In the genomic region with DNA sequence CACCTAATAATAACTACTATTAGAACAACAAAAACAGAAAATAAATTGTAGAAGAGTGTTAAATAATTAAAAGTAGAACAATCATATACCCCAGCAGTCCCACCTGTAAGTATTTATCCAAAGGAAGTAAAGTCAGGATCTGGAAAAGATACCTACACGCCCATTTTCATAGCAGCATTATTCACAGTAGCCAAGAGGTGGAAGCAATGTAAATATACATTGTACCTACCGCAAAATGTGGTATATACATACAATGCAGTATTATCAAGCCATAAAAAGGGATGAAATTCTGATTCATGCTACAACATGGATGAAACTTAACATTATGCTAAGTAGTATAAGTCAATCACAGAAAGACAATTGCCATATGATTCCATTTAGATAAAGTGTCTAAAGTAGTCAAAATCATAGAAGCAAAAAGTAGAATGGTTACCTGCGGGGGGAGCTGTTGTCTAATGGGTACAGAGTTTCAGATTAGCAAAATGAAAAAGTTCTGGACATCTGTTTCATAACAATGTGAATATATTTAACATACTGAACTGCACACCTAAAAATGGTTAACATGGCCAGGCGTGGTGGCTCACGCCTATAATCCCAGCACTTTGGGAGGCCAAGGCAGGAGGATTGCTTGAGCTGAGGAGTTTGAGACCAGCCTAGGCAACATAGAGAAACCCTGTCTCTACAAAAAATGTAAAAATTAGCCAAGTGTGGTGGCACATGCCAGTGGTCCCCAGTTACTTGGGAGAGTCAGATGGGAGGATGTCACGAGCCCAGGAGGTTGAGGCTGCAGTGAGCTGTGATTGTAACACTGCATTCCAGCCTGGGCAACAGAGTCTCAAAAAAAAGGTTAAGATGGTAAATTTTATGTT, we compare ENCODE assay signal across 8 cellular contexts. TPM values are rescaled to one million over a fixed set of nuclear protein-coding genes. Genes with fewer than 3 reads are reported as not detected.
A peak's percentile ranks its signal among the peaks of the same experiment; 100 is the strongest.
DNase-seq lines count a peak whose midpoint lies in the region; ATAC-seq and TF ChIP-seq lines count a peak whose summit lies in the region.

No MANE protein-coding gene starts in this region.

- no peaks in the 10 kb centered on the region for H3K27me3 Mint-ChIP-seq in activated naive CD8-positive, alpha-beta T cell treated with anti-CD3 and anti-CD28 coated beads for 36 hours

- intact Hi-C loops in left ventricle myocardium superior (cut with micrococcal nuclease) = loop anchor here (5.0 kb wide), 2 partner anchors 259 to 334 kb away; a partner anchor contains a TSS

- no peak overlapping the region for H3K4me3 Mint-ChIP-seq in activated naive CD8-positive, alpha-beta T cell treated with anti-CD3 and anti-CD28 coated beads for 36 hours

- peak; percentile 78 for TF ChIP-seq CTCF in LNCAP (IDR thresholded peaks at IDR 0.05)

- H3K36me3 Mint-ChIP-seq in activated naive CD8-positive, alpha-beta T cell treated with anti-CD3 and anti-CD28 coated beads for 36 hours = no peaks in the 10 kb centered on the region

- H3K27ac Mint-ChIP-seq in activated naive CD8-positive, alpha-beta T cell treated with anti-CD3 and anti-CD28 coated beads for 36 hours = no peak overlapping the region

- DNase-seq in G401 (ENCODE audit: low spot score) (peak; percentile 50), SHP77 (lab: John Stamatoyannopoulos, UW) (peak; percentile 31 to 41), left ventricle myocardium superior (no peak)
- peak; percentile 36 for DNase-seq in activated naive CD8-positive, alpha-beta T cell treated with anti-CD3 and anti-CD28 coated beads for 36 hours
- DNase-seq in stimulated activated CD4-positive, alpha-beta T cell treated with anti-CD3 and anti-CD28 coated beads, Interleukin-2, amount 100 ng/mL, for 24 hours = peak; percentile 47 to 72

- peaks cover 3% of the 10 kb centered on the region for H3K4me1 Mint-ChIP-seq in activated naive CD8-positive, alpha-beta T cell treated with anti-CD3 and anti-CD28 coated beads for 36 hours

- ATAC-seq in left ventricle myocardium superior = peak; percentile 73
- ATAC-seq in HG03460 (IDR thresholded peaks at IDR 0.05; ENCODE audit: unreplicated experiment) = no peak
- ATAC-seq in GM21381 (IDR thresholded peaks at IDR 0.05; ENCODE audit: unreplicated experiment) = no peak

- H3K9me3 Mint-ChIP-seq in activated naive CD8-positive, alpha-beta T cell treated with anti-CD3 and anti-CD28 coated beads for 36 hours = no peaks in the 10 kb centered on the region

- in situ Hi-C loops in G401 (cut with HindIII; ENCODE audit: low sequenced_read_pairs) = no loop called here

RNA-seq across cellular contexts. Expression of a gene that starts 6.0 kb away (rescaled TPM):
- total RNA-seq in G401 (2014; rRNA removed; shearing (Covaris generic)) = 105 and 124 TPM in 2 replicates
- total RNA-seq in activated naive CD8-positive, alpha-beta T cell treated with anti-CD3 and anti-CD28 coated beads for 36 hours = 10 to 100 TPM; 70.3 to 70.8 TPM
- 56.7 TPM for total RNA-seq in left ventricle myocardium superior

RNA-seq across cellular contexts. Expression of a gene that starts 14.4 kb away (rescaled TPM):
- total RNA-seq in G401 (2014; rRNA removed; shearing (Covaris generic)) = 101 and 124 TPM in 2 replicates
- 100 to 1,000 TPM; 142 to 154 TPM for total RNA-seq in activated naive CD8-positive, alpha-beta T cell treated with anti-CD3 and anti-CD28 coated beads for 36 hours
- 31.6 TPM for total RNA-seq in left ventricle myocardium superior

RNA-seq across cellular contexts. Expression of a gene that starts 18.4 kb away (rescaled TPM):
- total RNA-seq in G401 (2014; rRNA removed; shearing (Covaris generic)) = 66.4 and 78.8 TPM in 2 replicates
- 10 to 100 TPM; 75.8 to 77.9 TPM for total RNA-seq in activated naive CD8-positive, alpha-beta T cell treated with anti-CD3 and anti-CD28 coated beads for 36 hours
- 701 TPM for total RNA-seq in left ventricle myocardium superior

RNA-seq across cellular contexts. Expression of a gene that starts 46.9 kb away (rescaled TPM):
- not detected in 2 replicates for total RNA-seq in G401 (2014; rRNA removed; shearing (Covaris generic))
- total RNA-seq in activated naive CD8-positive, alpha-beta T cell treated with anti-CD3 and anti-CD28 coated beads for 36 hours = not detected
- not detected for total RNA-seq in left ventricle myocardium superior
